ENCODE assay signal across 15 cellular contexts in the genomic region with DNA sequence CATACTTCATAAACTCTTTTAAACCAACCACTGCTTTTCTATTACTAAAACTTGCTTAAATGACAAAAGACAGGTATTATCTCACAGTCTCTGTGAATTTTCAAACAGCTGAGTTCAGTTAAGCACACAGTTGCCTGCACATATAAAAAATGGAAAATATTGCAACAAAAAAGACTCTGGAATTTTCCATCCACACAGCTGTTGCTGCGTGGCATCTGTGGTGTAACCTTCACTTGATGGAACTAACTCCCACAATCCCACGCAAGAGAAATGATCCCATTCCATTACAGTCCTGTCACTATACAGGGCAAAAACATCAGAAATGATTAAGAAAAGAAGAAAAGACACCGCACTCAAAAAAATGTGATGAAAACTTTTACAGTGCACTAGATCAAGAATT.
"Had no signal": no experiment of that assay in that cellular context is flagged by ENCODE, and none has a peak within 500 bp of the region (broad histone marks: within the 10 kb centered on the region; RNA-seq: fewer than 3 reads in every experiment).

No MANE protein-coding gene starts in this region.

- H3K4me1 ChIP-seq: right atrium auricular region had no signal

- DNase-seq: effector memory CD8-positive, alpha-beta T cell; heart right ventricle; hypothalamus; kidney glomerular epithelial cell; natural killer cell; posterior cingulate gyrus; sigmoid colon; small intestine; stimulated activated CD4-positive, alpha-beta T cell treated with anti-CD3 and anti-CD28 coated beads, Interleukin-12 subunit alpha, Interleukin-12 subunit beta, amount 100 ng/mL, for 4 hours; stimulated activated CD4-positive, alpha-beta T cell treated with anti-CD3 and anti-CD28 coated beads, Interleukin-2, amount 100 ng/mL, for 48 hours; stimulated activated naive CD4-positive, alpha-beta T cell treated with Interleukin-2 at 50 U/mL for 16 hours; trophoblast cell had no signal

- H3K27me3 ChIP-seq: esophagus muscularis mucosa, right atrium auricular region, sigmoid colon had no signal

- H3K9me3 ChIP-seq: esophagus muscularis mucosa, heart right ventricle, right atrium auricular region, sigmoid colon had no signal

- H3K36me3 ChIP-seq: esophagus muscularis mucosa, heart right ventricle, right atrium auricular region, sigmoid colon had no signal

- ATAC-seq: effector memory CD8-positive, alpha-beta T cell; heart right ventricle; natural killer cell had no signal

- H3K27ac ChIP-seq: epithelial cell of prostate, heart right ventricle, right atrium auricular region had no signal

- H3K4me3 ChIP-seq: esophagus muscularis mucosa, heart right ventricle, right atrium auricular region, sigmoid colon had no signal
